Comparison of ENCODE assay signal across 12 cellular contexts in genomic region chr12:107450541-107450940, GRCh38.
"Had no signal": no experiment of that assay in that cellular context is flagged by ENCODE, and none has a peak within 500 bp of the region (broad histone marks: within the 10 kb centered on the region; RNA-seq: fewer than 3 reads in every experiment).

No MANE protein-coding gene starts in this region.

- DNase-seq: activated naive CD4-positive, alpha-beta T cell treated with anti-CD3 and anti-CD28 coated beads for 36 hours; activated naive CD8-positive, alpha-beta T cell treated with anti-CD3 and anti-CD28 coated beads, Interleukin-2, amount 50 U/mL, for 24 hours; aorta; dermis blood vessel endothelial cell; effector memory CD8-positive, alpha-beta T cell; gastrocnemius medialis; heart right ventricle; left lung; natural killer cell; stimulated activated CD4-positive, alpha-beta T cell treated with anti-CD3 and anti-CD28 coated beads, Interleukin-2, amount 100 ng/mL, for 48 hours had no signal

- H3K36me3 ChIP-seq: gastrocnemius medialis, heart right ventricle, left lung had no signal

- ATAC-seq: activated naive CD8-positive, alpha-beta T cell treated with anti-CD3 and anti-CD28 coated beads, Interleukin-2, amount 50 U/mL, for 24 hours; effector memory CD8-positive, alpha-beta T cell; gastrocnemius medialis; heart right ventricle; left lung; natural killer cell; stimulated activated memory B cell treated with anti-CD40 and anti-IgM and Interleukin-4, amounts not matched to agents 10 μg/mL and 1 μg/mL and 100 μg/mL, for 72 hours had no signal

- H3K27me3 ChIP-seq: gastrocnemius medialis, left lung had no signal

- H3K4me1 ChIP-seq: gastrocnemius medialis, heart right ventricle, left lung had no signal

- H3K4me3 ChIP-seq: gastrocnemius medialis, heart right ventricle, left lung had no signal

- H3K9me3 ChIP-seq: gastrocnemius medialis, left lung had no signal

- H3K27ac ChIP-seq: epithelial cell of prostate, gastrocnemius medialis, heart right ventricle, left lung had no signal
